In genomic region chr6:1856381-1856780, GRCh38 we compare ENCODE assay signal across 8 cellular contexts.
DNase-seq lines count a peak whose midpoint lies in the region; ATAC-seq and TF ChIP-seq lines count a peak whose summit lies in the region.

No MANE protein-coding gene starts in this region.

- no peak for TF ChIP-seq EP300 in suprapubic skin (IDR thresholded peaks at IDR 0.05)

- peak; percentile 79 for ATAC-seq in GM18861 (IDR thresholded peaks at IDR 0.05; ENCODE audit: unreplicated experiment)
- peak; percentile 91 for ATAC-seq in HG02642 (IDR thresholded peaks at IDR 0.05; ENCODE audit: poor library complexity, unreplicated experiment)
- no peak for ATAC-seq in activated CD8-positive, alpha-beta memory T cell treated with anti-CD3 and anti-CD28 coated beads, Interleukin-2, amount 10 ng/mL, durations not matched to agents 7 days and 5 days
- no peak for ATAC-seq in GM18519 (IDR thresholded peaks at IDR 0.05; ENCODE audit: low FRiP score, unreplicated experiment)

- H3K27me3 ChIP-seq in suprapubic skin: no peaks in the 10 kb centered on the region

- H3K36me3 Mint-ChIP-seq in activated CD8-positive, alpha-beta memory T cell treated with anti-CD3 and anti-CD28 coated beads, Interleukin-2, amount 10 ng/mL, durations not matched to agents 7 days and 5 days: no peaks in the 10 kb centered on the region

- no peak overlapping the region for H3K27ac Mint-ChIP-seq in activated CD8-positive, alpha-beta memory T cell treated with anti-CD3 and anti-CD28 coated beads, Interleukin-2, amount 10 ng/mL, durations not matched to agents 7 days and 5 days

- no peak overlapping the region for H3K27ac ChIP-seq in suprapubic skin

- H3K27me3 Mint-ChIP-seq in activated CD8-positive, alpha-beta memory T cell treated with anti-CD3 and anti-CD28 coated beads, Interleukin-2, amount 10 ng/mL, durations not matched to agents 7 days and 5 days: no peaks in the 10 kb centered on the region

- no peak for TF ChIP-seq POLR2A in suprapubic skin (IDR thresholded peaks at IDR 0.05)

- 51% methylated on average over 3 of the region's 3 CpGs for WGBS in suprapubic skin

- TF ChIP-seq CTCF in epithelial cell of esophagus (IDR thresholded peaks at IDR 0.05; ENCODE audit: insufficient read depth, low read depth, low read length, missing control alignments) (no peak), suprapubic skin (IDR thresholded peaks at IDR 0.05) (no peak)

- no peaks in the 10 kb centered on the region for H3K9me3 Mint-ChIP-seq in activated CD8-positive, alpha-beta memory T cell treated with anti-CD3 and anti-CD28 coated beads, Interleukin-2, amount 10 ng/mL, durations not matched to agents 7 days and 5 days (ENCODE audit: low read depth)

- DNase-seq in NCI-H146 treated with DMSO at 0.1 percent for 48 hours (lab: John Stamatoyannopoulos, UW; ENCODE audit: unreplicated experiment) (peak; percentile 57), epithelial cell of esophagus (ENCODE audit: low read depth) (peak; percentile 52), suprapubic skin (ENCODE audit: low spot score in 2 of 2) (no peak)
- no peak for DNase-seq in activated CD8-positive, alpha-beta memory T cell treated with anti-CD3 and anti-CD28 coated beads, Interleukin-2, amount 10 ng/mL, durations not matched to agents 7 days and 5 days
- DNase-seq in effector CD4-positive, alpha-beta T cell: no peak

- CTCF ChIA-PET in activated CD8-positive, alpha-beta memory T cell treated with anti-CD3 and anti-CD28 coated beads, Interleukin-2, amount 10 ng/mL, durations not matched to agents 7 days and 5 days (lab: Charles Lee): no interaction called here

- no peaks in the 10 kb centered on the region for H3K9me3 ChIP-seq in suprapubic skin

- peaks cover 5% of the 10 kb centered on the region for H3K4me1 ChIP-seq in suprapubic skin

- H3K4me3 ChIP-seq in epithelial cell of esophagus (ENCODE audit: low read length) (no peak overlapping the region), suprapubic skin (no peak overlapping the region)

- H3K36me3 ChIP-seq in suprapubic skin: no peaks in the 10 kb centered on the region

- H3K4me1 Mint-ChIP-seq in activated CD8-positive, alpha-beta memory T cell treated with anti-CD3 and anti-CD28 coated beads, Interleukin-2, amount 10 ng/mL, durations not matched to agents 7 days and 5 days: no peaks in the 10 kb centered on the region

- no peak overlapping the region for H3K4me3 Mint-ChIP-seq in activated CD8-positive, alpha-beta memory T cell treated with anti-CD3 and anti-CD28 coated beads, Interleukin-2, amount 10 ng/mL, durations not matched to agents 7 days and 5 days

Comparison
In these comparisons a context has a peak if more than half of its experiments do, and no peak if none do; other contexts are left out.
1. ATAC-seq: peak in GM18861 (single experiment) and HG02642 (single experiment); none in activated CD8-positive, alpha-beta memory T cell treated with anti-CD3 and anti-CD28 coated beads, Interleukin-2, amount 10 ng/mL, durations not matched to agents 7 days and 5 days (single experiment) and GM18519 (single experiment).
2. DNase-seq: peak in NCI-H146 treated with DMSO at 0.1 percent for 48 hours (single experiment) and epithelial cell of esophagus (single experiment); none in activated CD8-positive, alpha-beta memory T cell treated with anti-CD3 and anti-CD28 coated beads, Interleukin-2, amount 10 ng/mL, durations not matched to agents 7 days and 5 days (single experiment), suprapubic skin (0 of 2) and effector CD4-positive, alpha-beta T cell (single experiment).